Comparison of ENCODE assay signal across 12 cellular contexts in the genomic region with DNA sequence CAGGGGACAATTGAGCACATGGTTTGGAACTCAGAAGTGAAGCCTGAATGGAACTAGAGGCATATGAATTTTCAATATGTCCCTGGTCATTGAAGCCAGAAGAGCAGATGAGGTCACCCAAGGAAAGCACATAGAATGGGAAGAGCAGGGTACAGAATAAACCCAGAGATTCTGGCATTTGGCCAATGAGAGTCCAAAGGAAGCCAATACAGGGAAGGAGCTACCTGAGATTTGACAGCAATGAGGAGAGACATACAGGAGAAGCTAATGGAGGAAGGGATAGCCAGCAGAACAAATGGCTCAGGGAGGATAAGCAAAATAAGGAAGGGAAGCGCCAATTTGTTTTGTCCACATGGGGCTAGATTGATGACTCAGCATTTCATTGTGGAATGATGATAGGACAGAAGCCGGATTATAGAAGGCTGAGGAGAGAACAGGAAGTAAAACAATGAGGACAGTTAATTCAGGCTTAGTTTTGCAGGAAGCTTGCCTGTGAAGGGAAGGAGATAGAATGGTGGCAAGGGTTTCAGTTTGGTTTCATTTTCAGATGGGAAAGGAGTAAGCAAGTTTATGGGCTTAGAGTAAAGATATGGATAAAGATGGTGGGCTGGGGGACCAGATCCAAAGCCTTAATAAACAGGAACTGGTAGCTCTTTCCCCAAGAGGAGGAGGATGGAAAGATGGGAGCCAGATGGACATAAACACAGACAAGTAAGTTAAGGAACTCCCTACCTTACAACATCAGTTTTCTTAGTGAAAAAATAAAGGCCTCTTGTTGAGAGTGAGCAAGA. TPM values are rescaled to one million over a fixed set of nuclear protein-coding genes. Genes with fewer than 3 reads are reported as not detected.
A peak's percentile ranks its signal among the peaks of the same experiment; 100 is the strongest.
DNase-seq lines count a peak whose midpoint lies in the region; ATAC-seq and TF ChIP-seq lines count a peak whose summit lies in the region.
"Had no signal": no experiment of that assay in that cellular context is flagged by ENCODE, and none has a peak within 500 bp of the region (broad histone marks: within the 10 kb centered on the region; RNA-seq: fewer than 3 reads in every experiment).

No MANE protein-coding gene starts in this region.

- H3K27me3 Mint-ChIP-seq in CD4-positive, alpha-beta T cell, result no peaks in the 10 kb centered on the region
- H3K27me3 Mint-ChIP-seq: central memory CD8-positive, alpha-beta T cell; stimulated activated naive B cell treated with anti-CD40 and anti-IgM and Interleukin-4, amounts not matched to agents 10 μg/mL and 1 μg/mL and 100 μg/mL, for 72 hours had no signal

- no peaks in the 10 kb centered on the region for H3K9me3 Mint-ChIP-seq in CD4-positive, alpha-beta T cell
- H3K9me3 Mint-ChIP-seq: central memory CD8-positive, alpha-beta T cell; stimulated activated naive B cell treated with anti-CD40 and anti-IgM and Interleukin-4, amounts not matched to agents 10 μg/mL and 1 μg/mL and 100 μg/mL, for 72 hours had no signal

- H3K4me3 Mint-ChIP-seq in CD4-positive, alpha-beta T cell, result no peak overlapping the region
- H3K4me3 Mint-ChIP-seq: central memory CD8-positive, alpha-beta T cell; stimulated activated naive B cell treated with anti-CD40 and anti-IgM and Interleukin-4, amounts not matched to agents 10 μg/mL and 1 μg/mL and 100 μg/mL, for 72 hours had no signal

- TF ChIP-seq CTCF in CD4-positive, alpha-beta T cell (IDR thresholded peaks at IDR 0.05), result no peak
- TF ChIP-seq CTCF in GM13976 (IDR thresholded peaks at IDR 0.05; ENCODE audit: borderline replicate concordance, control extremely low read depth, extremely low read depth, insufficient read depth, missing control alignments), result no peak

- intact Hi-C loops in CD4-positive, alpha-beta T cell (cut with DNase I, micrococcal nuclease), result loop anchor here in 1 of 2 experiments (10.0 kb wide), 2 partner anchors 260 to 660 kb away; partner anchors contain the start of genes PPP2R3C and PRORP

- no peak overlapping the region for H3K27ac Mint-ChIP-seq in CD4-positive, alpha-beta T cell
- H3K27ac Mint-ChIP-seq: stimulated activated naive B cell treated with anti-CD40 and anti-IgM and Interleukin-4, amounts not matched to agents 10 μg/mL and 1 μg/mL and 100 μg/mL, for 72 hours had no signal

- DNase-seq in A172 (ENCODE audit: low spot score) (peak; percentile 14), HCEC 1CT (peak; percentile 51), SK-MEL-5 (ENCODE audit: low read depth, low spot score) (peak; percentile 24), globus pallidus (ENCODE audit: low spot score) (peak; percentile 6), nucleus accumbens (lab: John Stamatoyannopoulos, UW) (no peak), cortex of kidney (lab: John Stamatoyannopoulos, UW) (no peak), GM13976 (ENCODE audit: low spot score) (no peak)
- no peak for DNase-seq in CD4-positive, alpha-beta T cell
- DNase-seq: BE2C; stimulated activated naive B cell treated with anti-CD40 and anti-IgM and Interleukin-4, amounts not matched to agents 10 μg/mL and 1 μg/mL and 100 μg/mL, for 72 hours had no signal

- H3K36me3 Mint-ChIP-seq in CD4-positive, alpha-beta T cell (ENCODE audit: low read depth), result no peaks in the 10 kb centered on the region
- H3K36me3 Mint-ChIP-seq: stimulated activated naive B cell treated with anti-CD40 and anti-IgM and Interleukin-4, amounts not matched to agents 10 μg/mL and 1 μg/mL and 100 μg/mL, for 72 hours had no signal

- H3K4me1 Mint-ChIP-seq in CD4-positive, alpha-beta T cell (ENCODE audit: low read depth), result peaks cover 14% of the 10 kb centered on the region

- in situ Hi-C loops in SK-MEL-5 (cut with HindIII; ENCODE audit: low pct_unique_long_range_greater_than_20kb, low sequenced_read_pairs) (no loop called here), GM13976 (cut with MboI; ENCODE audit: low sequenced_read_pairs, unreplicated experiment) (no loop called here)

- no peaks in the 10 kb centered on the region for H3K27me3 ChIP-seq in CD4-positive, alpha-beta T cell (ENCODE audit: control insufficient read depth, insufficient read depth, low read length)
- H3K27me3 ChIP-seq: BE2C, right atrium auricular region had no signal

- no peaks in the 10 kb centered on the region for H3K9me3 ChIP-seq in CD4-positive, alpha-beta T cell (ENCODE audit: control insufficient read depth, low read length)
- H3K9me3 ChIP-seq: BE2C, right atrium auricular region had no signal

- no peak for ATAC-seq in CD4-positive, alpha-beta T cell (ENCODE audit: poor library complexity)
- ATAC-seq: stimulated activated naive B cell treated with anti-CD40 and anti-IgM and Interleukin-4, amounts not matched to agents 10 μg/mL and 1 μg/mL and 100 μg/mL, for 72 hours had no signal

- CTCF ChIA-PET in CD4-positive, alpha-beta T cell (lab: Charles Lee), result no interaction called here

- H3K27ac ChIP-seq in CD4-positive, alpha-beta T cell (ENCODE audit: low read depth, low read length), result no peak overlapping the region
- H3K27ac ChIP-seq: right atrium auricular region had no signal

- POLR2A ChIA-PET in CD4-positive, alpha-beta T cell (lab: Charles Lee), result no interaction called here

RNA-seq across cellular contexts. Expression of gene SPTSSA, which starts 3.2 kb away (rescaled TPM):
- total RNA-seq in A172 (2014; rRNA removed; shearing (Covaris generic)), result 16.3 and 16.5 TPM in 2 replicates
- total RNA-seq in SK-MEL-5 (2014; rRNA removed; shearing (Covaris generic)), result 12.4 and 13.8 TPM in 2 replicates
- 38.4 and 40.2 TPM in 2 replicates for polyA plus RNA-seq in SK-MEL-5 (2015; cell fraction: cytosol; rRNA removed)
- polyA plus RNA-seq in SK-MEL-5 (2015; cell fraction: nucleus; rRNA removed), result 25.7 and 26.2 TPM in 2 replicates
- total RNA-seq in CD4-positive, alpha-beta T cell, result 1 to 10 TPM; 1.4 to 1.6 TPM

Comparison
In these comparisons a context has a peak if more than half of its experiments do, and no peak if none do; other contexts are left out.
1. DNase-seq: peak in A172 (single experiment), HCEC 1CT (single experiment), SK-MEL-5 (single experiment) and globus pallidus (single experiment); none in nucleus accumbens (0 of 56), cortex of kidney (single experiment), CD4-positive, alpha-beta T cell (0 of 10) and GM13976 (single experiment).